10 cellular contexts compared by ENCODE assay signal in the genomic region with DNA sequence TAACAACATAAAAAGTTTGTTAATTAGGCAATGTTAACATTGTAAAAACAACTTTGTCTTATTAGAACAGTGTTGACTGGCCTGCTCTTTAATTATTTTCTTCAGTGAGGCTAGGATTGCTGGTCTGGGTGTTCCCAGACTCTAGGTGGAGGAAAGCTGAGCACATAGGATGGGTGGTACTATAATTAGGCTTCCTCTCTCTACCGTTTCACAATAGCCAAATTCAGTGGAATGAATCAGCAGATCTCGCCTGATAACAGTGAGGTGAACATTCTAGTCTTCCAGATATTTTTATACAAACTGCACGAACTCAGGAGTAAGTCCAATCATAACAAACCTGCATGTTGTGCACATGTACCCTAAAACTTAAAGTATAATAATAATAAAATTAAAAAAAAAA. TPM values are rescaled to one million over a fixed set of nuclear protein-coding genes. Genes with fewer than 3 reads are reported as not detected.
DNase-seq lines count a peak whose midpoint lies in the region; ATAC-seq and TF ChIP-seq lines count a peak whose summit lies in the region.
"Had no signal": no experiment of that assay in that cellular context is flagged by ENCODE, and none has a peak within 500 bp of the region (broad histone marks: within the 10 kb centered on the region; RNA-seq: fewer than 3 reads in every experiment).

No MANE protein-coding gene starts in this region.

- no peaks in the 10 kb centered on the region for H3K9me3 ChIP-seq in heart left ventricle
- H3K9me3 ChIP-seq in fibroblast of lung (ENCODE audit: control insufficient read depth, insufficient read depth, low read depth, low read length): no peaks in the 10 kb centered on the region
- H3K9me3 ChIP-seq in skeletal muscle satellite cell (replicated peaks; ENCODE audit: low read length): no peaks in the 10 kb centered on the region

- H3K27ac Mint-ChIP-seq in nephron progenitor cell: no peak overlapping the region

- H3K9me3 Mint-ChIP-seq in nephron progenitor cell: no peaks in the 10 kb centered on the region

- H3K4me2 ChIP-seq in fibroblast of lung (ENCODE audit: extremely low read depth, insufficient read depth, low read length) (no peak overlapping the region), skeletal muscle satellite cell (ENCODE audit: low read length) (peak overlapping the region; percentile 63)

- no peak for TF ChIP-seq POLR2A in heart left ventricle (IDR thresholded peaks at IDR 0.05)

- TF ChIP-seq CTCF in heart left ventricle (IDR thresholded peaks at IDR 0.05) (no peak), fibroblast of lung (conservative IDR thresholded peaks at IDR 0.05 in 1 of 2, IDR thresholded peaks at IDR 0.05 in 1 of 2; ENCODE audit: low read depth in 1 of 2, low read length in 2 of 2) (no peak), nephron progenitor cell (IDR thresholded peaks at IDR 0.05) (no peak)

- no peak overlapping the region for H2AFZ ChIP-seq in fibroblast of lung (ENCODE audit: low read length)

- H3K4me3 Mint-ChIP-seq in nephron progenitor cell: no peak overlapping the region

- H3K79me2 ChIP-seq in fibroblast of lung (ENCODE audit: control insufficient read depth, insufficient read depth, low read length): no peaks in the 10 kb centered on the region

- no peaks in the 10 kb centered on the region for H4K20me1 ChIP-seq in fibroblast of lung (ENCODE audit: control insufficient read depth, extremely low read depth, insufficient read depth, low read length)

- H3K4me1 ChIP-seq in heart left ventricle: peaks cover 0 to 13% (median 0%) of the 10 kb centered on the region in 12 donors
- H3K4me1 ChIP-seq in fibroblast of lung (ENCODE audit: control insufficient read depth, extremely low read depth, insufficient read depth, low read length): no peaks in the 10 kb centered on the region
- peaks cover 5% of the 10 kb centered on the region for H3K4me1 ChIP-seq in skeletal muscle satellite cell (ENCODE audit: control insufficient read depth, insufficient read depth, low read length)

- peaks cover 12% of the 10 kb centered on the region for H3K27me3 Mint-ChIP-seq in nephron progenitor cell (ENCODE audit: low read depth, poor library complexity)

- H3K27ac ChIP-seq in heart left ventricle: peak overlapping the region in 10 of 12 donors; percentile 9 to 64 (median 42)
- H3K27ac ChIP-seq in fibroblast of lung (ENCODE audit: insufficient read depth, low read length): no peak overlapping the region

- H3K4me3 ChIP-seq in heart left ventricle (no peak overlapping the region), fibroblast of lung (replicated peaks in 1 of 4; ENCODE audit: control extremely low read depth in 1 of 4, insufficient read depth in 1 of 4, low read depth in 3 of 4, low read length in 4 of 4) (no peak overlapping the region), skeletal muscle satellite cell (ENCODE audit: low read length) (no peak overlapping the region)
- H3K4me3 ChIP-seq: lung had no signal

- peaks cover 0 to 25% (median 0%) of the 10 kb centered on the region in 9 donors for H3K36me3 ChIP-seq in heart left ventricle
- H3K36me3 ChIP-seq in fibroblast of lung (ENCODE audit: control insufficient read depth, insufficient read depth, low read length): no peaks in the 10 kb centered on the region
- H3K36me3 ChIP-seq in skeletal muscle satellite cell (ENCODE audit: insufficient read depth, low read length): no peaks in the 10 kb centered on the region

- H3K9ac ChIP-seq in fibroblast of lung (ENCODE audit: insufficient read depth, low read length) (no peak overlapping the region), skeletal muscle satellite cell (ENCODE audit: low read depth, low read length) (no peak overlapping the region)

- H3K36me3 Mint-ChIP-seq in nephron progenitor cell (ENCODE audit: low read depth): no peaks in the 10 kb centered on the region

- intact Hi-C loops in heart left ventricle (cut with DNase I): no loop called here
- intact Hi-C loops in Right ventricle myocardium inferior (cut with DNase I): no loop called here

- 20 to 31% (median 28%) methylated on average over 3 of the region's 3 CpGs for WGBS in heart left ventricle, 4 donors

- peak; percentile 70 to 96 (median 85) for ATAC-seq in heart left ventricle
- no peak for ATAC-seq in Right ventricle myocardium inferior

- no peaks in the 10 kb centered on the region for H3K27me3 ChIP-seq in heart left ventricle
- H3K27me3 ChIP-seq in fibroblast of lung (ENCODE audit: control insufficient read depth, insufficient read depth, low read length): no peaks in the 10 kb centered on the region
- H3K27me3 ChIP-seq in skeletal muscle satellite cell (ENCODE audit: control insufficient read depth, insufficient read depth, low read length): peaks cover 4% of the 10 kb centered on the region

- no peaks in the 10 kb centered on the region for H3K4me1 Mint-ChIP-seq in nephron progenitor cell

- peak in 1 of 5 donors; percentile 20 for DNase-seq in heart left ventricle
- no peak for DNase-seq in Right ventricle myocardium inferior (ENCODE audit: missing footprints)
- peak; percentile 42 for DNase-seq in OCI-M1 (lab: John Stamatoyannopoulos, UW)
- peak; percentile 63 to 78 for DNase-seq in fibroblast of lung (ENCODE audit: low read depth in 2 of 2)
- DNase-seq in stimulated activated CD4-positive, alpha-beta T cell treated with anti-CD3 and anti-CD28 coated beads, Interleukin-4, amount 100 ng/mL, for 1 hour: no peak
- no peak for DNase-seq in nephron progenitor cell
- DNase-seq in activated effector memory CD4-positive, alpha-beta T cell treated with Interleukin-2 at 50 U/mL for 16 hours: no peak
- DNase-seq: foreskin melanocyte had no signal

RNA-seq across cellular contexts. Expression of a gene that starts 11.9 kb away (rescaled TPM):
- 1 to 10 TPM in 5 of 9 donors, under 1 TPM in 4; 0.35 to 2.5 (median 1.3) TPM for total RNA-seq in heart left ventricle
- under 1 TPM; 0.33 to 0.88 TPM for polyA plus RNA-seq in heart left ventricle
- total RNA-seq in Right ventricle myocardium inferior: 0.89 TPM
- not detected in 2 replicates for total RNA-seq in fibroblast of lung
- polyA plus RNA-seq in fibroblast of lung: 0.08 TPM in 1 of 2 replicates, not detected in the other
- 0.06 and 0.10 TPM in 2 replicates for polyA plus RNA-seq in fibroblast of lung (2012)
- polyA minus RNA-seq in fibroblast of lung (ENCODE audit: low replicate concordance): not detected in 2 replicates
- 1.3 and 1.8 TPM in 2 replicates for total RNA-seq in skeletal muscle satellite cell (2012; rRNA removed)

RNA-seq across cellular contexts. Expression of a gene that starts 34.7 kb away (rescaled TPM):
- total RNA-seq in heart left ventricle (1 to 10 TPM in 3 of 9 donors, under 1 TPM in 6; 0.15 to 4.1 (median 0.72) TPM), Right ventricle myocardium inferior (0.76 TPM), fibroblast of lung (30.0 and 38.8 TPM in 2 replicates)
- polyA plus RNA-seq in heart left ventricle (under 1 TPM; 0.27 to 0.60 TPM), fibroblast of lung (15.9 and 27.3 TPM in 2 replicates)
- polyA plus RNA-seq in fibroblast of lung (2012): 17.5 and 32.4 TPM in 2 replicates
- polyA minus RNA-seq in fibroblast of lung (ENCODE audit: low replicate concordance): 5.1 and 5.7 TPM in 2 replicates
- 29.2 and 31.2 TPM in 2 replicates for total RNA-seq in skeletal muscle satellite cell (2012; rRNA removed)

Comparison
In these comparisons a context has a peak if more than half of its experiments do, and no peak if none do; other contexts are left out.
1. DNase-seq: peak in OCI-M1 (single experiment) and fibroblast of lung (2 of 2); none in Right ventricle myocardium inferior (single experiment), stimulated activated CD4-positive, alpha-beta T cell treated with anti-CD3 and anti-CD28 coated beads, Interleukin-4, amount 100 ng/mL, for 1 hour (single experiment), nephron progenitor cell (single experiment) and activated effector memory CD4-positive, alpha-beta T cell treated with Interleukin-2 at 50 U/mL for 16 hours (single experiment).